ENCODE assay signal across 7 cellular contexts in genomic region chr6:13624871-13625288, GRCh38. TPM values are rescaled to one million over a fixed set of nuclear protein-coding genes. Genes with fewer than 3 reads are reported as not detected.
DNase-seq lines count a peak whose midpoint lies in the region; ATAC-seq and TF ChIP-seq lines count a peak whose summit lies in the region.

No MANE protein-coding gene starts in this region.

- RAD21 ChIA-PET in HCT116 (lab: Charles Lee; ENCODE audit: low non-redundant PET in 1 of 2, low total read pairs in 2 of 2, uncharacterized antibody in 2 of 2, unreplicated experiment in 2 of 2), result interaction anchor here in 1 of 2 experiments (0.7 kb wide), 1 partner anchor 297 kb away, joined by 3 read pairs; no protein-coding TSS in a partner anchor

- H3K36me3 ChIP-seq in DND-41 (ENCODE audit: insufficient read depth, low read length) (peaks cover 97% of the 10 kb centered on the region), HCT116 (ENCODE audit: control insufficient read depth in 1 of 2, insufficient read depth in 2 of 2, low read length in 2 of 2) (peaks cover 41 to 49% of the 10 kb centered on the region in 2 experiments), Peyer's patch (peaks cover 0 to 86% (median 0%) of the 10 kb centered on the region in 3 donors), tibial nerve (peaks cover 0 to 84% (median 14%) of the 10 kb centered on the region in 3 donors)

- peak; percentile 36 for DNase-seq in DND-41
- peak; percentile 47 for DNase-seq in HCT116 (ENCODE audit: low read depth, low spot score)
- no peak for DNase-seq in Peyer's patch
- DNase-seq in central memory CD4-positive, alpha-beta T cell, result peak; percentile 40
- peak; percentile 33 for DNase-seq in naive B cell
- no peak for DNase-seq in tibial nerve (ENCODE audit: low spot score in 2 of 2)

- peak; percentile 65 for TF ChIP-seq CTCF in DND-41 (IDR thresholded peaks at IDR 0.05; ENCODE audit: borderline replicate concordance, extremely low read depth, low read length, poor library complexity, severe bottlenecking)
- TF ChIP-seq CTCF in HCT116 (IDR thresholded peaks at IDR 0.05 in 2 of 3, conservative IDR thresholded peaks at IDR 0.05 in 1 of 3; ENCODE audit: borderline replicate concordance in 1 of 3, insufficient read depth in 1 of 3, low read depth in 2 of 3, low read length in 2 of 3), result peak in 2 of 3 experiments; percentile 67 to 71; a peak in 4 of 6 replicates
- TF ChIP-seq CTCF in Peyer's patch (IDR thresholded peaks at IDR 0.05), result peak in 5 of 6 experiments; percentile 11 to 44 (median 40)
- TF ChIP-seq CTCF in tibial nerve (IDR thresholded peaks at IDR 0.05), result peak in 2 of 5 experiments; percentile 15 to 24

- H3K4me2 ChIP-seq in DND-41 (ENCODE audit: insufficient read depth, low read length), result no peak overlapping the region
- no peak overlapping the region for H3K4me2 ChIP-seq in HCT116 (ENCODE audit: low read length)

- TF ChIP-seq RAD21 in HCT116 (IDR thresholded peaks at IDR 0.05; ENCODE audit: low read depth), result peak; percentile 53

- WGBS in tibial nerve, 2 donors, result 59 to 67% methylated on average over 4 of the region's 4 CpGs

- H3K9me3 Mint-ChIP-seq in naive B cell, result no peaks in the 10 kb centered on the region

- H3K9me2 ChIP-seq in HCT116 (ENCODE audit: insufficient read depth), result no peaks in the 10 kb centered on the region

- H3K4me1 Mint-ChIP-seq in naive B cell, result peaks cover 0 to 4% (median 0%) of the 10 kb centered on the region in 3 donors

- no peak overlapping the region for H3K4me3 Mint-ChIP-seq in naive B cell

- no peaks in the 10 kb centered on the region for H3K9me3 ChIP-seq in DND-41 (ENCODE audit: insufficient read depth, low read length, severe bottlenecking)
- H3K9me3 ChIP-seq in HCT116 (ENCODE audit: control insufficient read depth in 1 of 2, insufficient read depth in 1 of 2, low read depth in 1 of 2, low read length in 2 of 2), result no peaks in the 10 kb centered on the region
- no peaks in the 10 kb centered on the region for H3K9me3 ChIP-seq in Peyer's patch
- no peaks in the 10 kb centered on the region for H3K9me3 ChIP-seq in tibial nerve

- H4K20me1 ChIP-seq in DND-41 (ENCODE audit: insufficient read depth, low read length), result no peaks in the 10 kb centered on the region; the same call in 1 of the 2 replicates
- no peaks in the 10 kb centered on the region for H4K20me1 ChIP-seq in HCT116 (ENCODE audit: insufficient read depth)

- no TSS peak for BruUV-seq in HCT116 (replicated peaks; lab: Mats Ljungman, UMichigan)

- intact Hi-C loops in HCT116 (cut with micrococcal nuclease), result loop anchor here (1.0 kb wide), 1 partner anchor 289 kb away; no protein-coding TSS in a partner anchor

- H3K79me2 ChIP-seq in DND-41 (ENCODE audit: insufficient read depth, low read length) (peaks cover 14% of the 10 kb centered on the region; the same call in 1 of the 2 replicates), HCT116 (ENCODE audit: insufficient read depth, low read length) (peaks cover 11% of the 10 kb centered on the region)

- no peaks in the 10 kb centered on the region for H3K27me3 Mint-ChIP-seq in naive B cell

- H3K4me3 ChIP-seq in DND-41 (ENCODE audit: low read depth in 1 of 2, low read length in 2 of 2) (no peak overlapping the region), HCT116 (replicated peaks in 1 of 2; ENCODE audit: low read depth in 1 of 2, low read length in 2 of 2) (no peak overlapping the region), Peyer's patch (no peak overlapping the region), tibial nerve (no peak overlapping the region)

- H3K27me3 ChIP-seq in DND-41 (ENCODE audit: insufficient read depth, low read length, poor library complexity), result no peaks in the 10 kb centered on the region
- no peaks in the 10 kb centered on the region for H3K27me3 ChIP-seq in HCT116 (ENCODE audit: insufficient read depth, low read length)
- H3K27me3 ChIP-seq in Peyer's patch, result no peaks in the 10 kb centered on the region
- H3K27me3 ChIP-seq in tibial nerve, result no peaks in the 10 kb centered on the region

- TF ChIP-seq POLR2A in HCT116 (IDR thresholded peaks at IDR 0.05; ENCODE audit: borderline replicate concordance, extremely low read depth, insufficient read depth, insufficient read length), result no peak
- no peak for TF ChIP-seq POLR2A in Peyer's patch (IDR thresholded peaks at IDR 0.05)
- no peak for TF ChIP-seq POLR2A in tibial nerve (IDR thresholded peaks at IDR 0.05)

- H3K27ac Mint-ChIP-seq in naive B cell, result peak overlapping the region in 5 of 6 donors; percentile 2 to 74 (median 35)

- CTCF ChIA-PET in HCT116 (lab: Charles Lee), result interaction anchor here (0.9 to 1.5 kb wide), 11 partner anchors 10 to 440 kb away, joined by 3 to 13 read pairs (median 4); partner anchors contain the start of genes NOL7, SIRT5 and TBC1D7

- peak; percentile 88 for ATAC-seq in DND-41 (ENCODE audit: insufficient read depth, low read depth)
- ATAC-seq in HCT116, result peak; percentile 94
- ATAC-seq in naive B cell (ENCODE audit: low read depth in 2 of 2), result peak; percentile 80 to 89
- no peak for ATAC-seq in HG02938 (IDR thresholded peaks at IDR 0.05; ENCODE audit: unreplicated experiment)

- POLR2A ChIA-PET in HCT116 (lab: Charles Lee), result interaction anchor here (1.0 kb wide), 1 partner anchor 9 kb away, joined by 5 read pairs; the partner anchor contains the start of gene NOL7

- peaks cover 8 to 11% of the 10 kb centered on the region in 2 donors for H3K36me3 Mint-ChIP-seq in naive B cell

- no peaks in the 10 kb centered on the region for H3K4me1 ChIP-seq in DND-41 (ENCODE audit: insufficient read depth, low read length)
- no peaks in the 10 kb centered on the region for H3K4me1 ChIP-seq in HCT116 (ENCODE audit: control insufficient read depth in 1 of 2, insufficient read depth in 2 of 2, low read length in 2 of 2)
- H3K4me1 ChIP-seq in Peyer's patch, result no peaks in the 10 kb centered on the region
- peaks cover 0 to 9% (median 0%) of the 10 kb centered on the region in 4 donors for H3K4me1 ChIP-seq in tibial nerve

- H3K9ac ChIP-seq in DND-41 (ENCODE audit: low read depth, low read length) (no peak overlapping the region), HCT116 (ENCODE audit: low read length) (no peak overlapping the region)

- H2AFZ ChIP-seq in DND-41 (ENCODE audit: low read depth, low read length) (no peak overlapping the region), HCT116 (ENCODE audit: low read depth, low read length, poor library complexity, severe bottlenecking) (no peak overlapping the region)

- no peak for TF ChIP-seq EP300 in tibial nerve (IDR thresholded peaks at IDR 0.05)

- no peak overlapping the region for H3K27ac ChIP-seq in DND-41 (ENCODE audit: low read length)
- no peak overlapping the region for H3K27ac ChIP-seq in HCT116 (ENCODE audit: low read depth, low read length)
- no peak overlapping the region for H3K27ac ChIP-seq in Peyer's patch
- H3K27ac ChIP-seq in tibial nerve, result no peak overlapping the region

TF ChIP-seq in HCT116, 20 proteins besides CTCF, POLR2A, EP300 and RAD21:
- no peak for TF ChIP-seq JUND (IDR thresholded peaks at IDR 0.05)

RNA-seq across cellular contexts. Expression of gene NOL7, which starts 9.7 kb away (rescaled TPM):
- 73.7 TPM for total RNA-seq in HCT116 (2021; ENCODE audit: unreplicated experiment)
- 23.9 and 33.7 TPM in 2 replicates for polyA plus RNA-seq in HCT116 (2012)
- total RNA-seq in Peyer's patch, result 10 to 100 TPM; 46.6 to 66.0 (median 56.4) TPM
- polyA plus RNA-seq in naive B cell (ENCODE audit: low read depth in 6 of 6), result 100 to 1,000 TPM in 5 of 6 donors, 10 to 100 TPM in 1; 82.8 to 127 (median 118) TPM
- 100 to 1,000 TPM; 108 to 187 (median 125) TPM for total RNA-seq in tibial nerve

RNA-seq across cellular contexts. Expression of gene SIRT5, which starts 50.5 kb away (rescaled TPM):
- total RNA-seq in HCT116 (2021; ENCODE audit: unreplicated experiment) (13.8 TPM), Peyer's patch (10 to 100 TPM in 3 of 4 donors, 1 to 10 TPM in 1; 6.8 to 22.1 (median 18.1) TPM), tibial nerve (10 to 100 TPM in 3 of 4 donors, 1 to 10 TPM in 1; 7.5 to 13.3 (median 11.7) TPM)
- polyA plus RNA-seq in HCT116 (2012), result 7.0 and 9.1 TPM in 2 replicates
- 10 to 100 TPM; 10.4 to 14.7 (median 11.5) TPM for polyA plus RNA-seq in naive B cell (ENCODE audit: low read depth in 6 of 6)

Comparison
In these comparisons a context has a peak if more than half of its experiments do, and no peak if none do; other contexts are left out.
1. DNase-seq: peak in DND-41 (single experiment), HCT116 (single experiment), central memory CD4-positive, alpha-beta T cell (single experiment) and naive B cell (single experiment); none in Peyer's patch (0 of 3) and tibial nerve (0 of 2).